1 cellular context compared by ENCODE assay signal in genomic region chr5:133456933-133457402, GRCh38.
TF ChIP-seq lines count a peak whose summit lies in the region.

No MANE protein-coding gene starts in this region.

TF ChIP-seq in H1, 55 proteins besides CTCF, POLR2A, EP300 and RAD21:
- TF ChIP-seq JUN (IDR thresholded peaks at IDR 0.05; ENCODE audit: low read depth, low read length): no peak
- no peak for TF ChIP-seq ZNF274 (IDR thresholded peaks at IDR 0.05; ENCODE audit: borderline replicate concordance, extremely low read depth, low read length)
- no peak for TF ChIP-seq TBP (IDR thresholded peaks at IDR 0.05; ENCODE audit: low read depth, low read length)
- TF ChIP-seq POLR2AphosphoS5 (IDR thresholded peaks at IDR 0.05; ENCODE audit: low read depth, low read length): no peak
- no peak for TF ChIP-seq CHD7 (IDR thresholded peaks at IDR 0.05; ENCODE audit: insufficient replicate concordance, low read length)
- no peak for TF ChIP-seq TCF12 (IDR thresholded peaks at IDR 0.05; ENCODE audit: low read depth, low read length)
- no peak for TF ChIP-seq YY1 (IDR thresholded peaks at IDR 0.05; ENCODE audit: low read depth, low read length)
- no peak for TF ChIP-seq SIRT6 (IDR thresholded peaks at IDR 0.05; ENCODE audit: low read length)
- TF ChIP-seq SUZ12 (IDR thresholded peaks at IDR 0.05; ENCODE audit: low read length): no peak
- TF ChIP-seq RXRA (IDR thresholded peaks at IDR 0.05; ENCODE audit: insufficient read depth, low read depth, low read length): no peak
- TF ChIP-seq KDM1A (IDR thresholded peaks at IDR 0.05; ENCODE audit: borderline replicate concordance, low read length): no peak
- no peak for TF ChIP-seq CHD1 (IDR thresholded peaks at IDR 0.05; ENCODE audit: low read depth, low read length)
